In genomic region chr20:56178219-56178618, GRCh38 we compare ENCODE assay signal across 28 cellular contexts.
"Had no signal": no experiment of that assay in that cellular context is flagged by ENCODE, and none has a peak within 500 bp of the region (broad histone marks: within the 10 kb centered on the region; RNA-seq: fewer than 3 reads in every experiment).

No MANE protein-coding gene starts in this region.

- H3K4me3 ChIP-seq: ascending aorta, cardiac muscle cell had no signal

- H3K4me1 ChIP-seq: ascending aorta had no signal

- DNase-seq: activated B cell treated with CpG ODN at 0.5 μM for 24 hours; activated CD4-positive, alpha-beta memory T cell treated with anti-CD3 and anti-CD28 coated beads, Interleukin-2, amount 10 ng/mL, durations not matched to agents 7 days and 5 days; activated CD4-positive, alpha-beta T cell treated with anti-CD3 and anti-CD28 coated beads for 4 hours; activated CD4-positive, alpha-beta T cell treated with anti-CD3 and anti-CD28 coated beads, Interleukin-2, amount 10 ng/mL, durations not matched to agents 24 days and 14 days; activated CD4-positive, alpha-beta T cell treated with anti-CD3 and anti-CD28 coated beads, Interleukin-2, amount 50 U/mL, for 1 hour; activated CD4-positive, alpha-beta T cell treated with anti-CD3 and anti-CD28 coated beads, Interleukin-2, amount 50 U/mL, for 48 hours; activated CD4-positive, CD25-positive, alpha-beta regulatory T cell treated with anti-CD3 and anti-CD28 coated beads, Interleukin-2, amount 50 U/mL, for 72 hours; activated CD8-positive, alpha-beta memory T cell treated with anti-CD3 and anti-CD28 coated beads for 24 hours; activated CD8-positive, alpha-beta memory T cell treated with anti-CD3 and anti-CD28 coated beads, Interleukin-2, amount 10 ng/mL, durations not matched to agents 7 days and 5 days; activated CD8-positive, alpha-beta memory T cell treated with anti-CD3 and anti-CD28 coated beads, Interleukin-2, amount 50 U/mL, for 48 hours; activated CD8-positive, alpha-beta T cell treated with anti-CD3 and anti-CD28 coated beads, Interleukin-2, amount 10 ng/mL, durations not matched to agents 7 days and 5 days; activated effector memory CD4-positive, alpha-beta T cell treated with Interleukin-2 at 50 U/mL for 16 hours; activated gamma-delta T cell; activated naive CD4-positive, alpha-beta T cell treated with anti-CD3 and anti-CD28 coated beads, Interleukin-2, amount 10 ng/mL, durations not matched to agents 7 days and 5 days; activated naive CD4-positive, alpha-beta T cell treated with Interleukin-2 at 50 U/mL for 16 hours; activated naive CD8-positive, alpha-beta T cell treated with anti-CD3 and anti-CD28 coated beads, Interleukin-2, amount 10 ng/mL, durations not matched to agents 7 days and 5 days; activated naive CD8-positive, alpha-beta T cell treated with anti-CD3 and anti-CD28 coated beads, Interleukin-2, amount 50 U/mL, for 24 hours; activated T-cell treated with anti-CD3 and anti-CD28 coated beads, Interleukin-2, amount 50 U/mL, for 24 hours; activated T-cell treated with anti-CD3 and anti-CD28 coated beads, Interleukin-2, amount 50 U/mL, for 48 hours; amygdala; anterior cingulate cortex; caudate nucleus; SW 1271; T-helper 1 cell; T1000 had no signal

- H3K36me3 ChIP-seq: ascending aorta, cardiac muscle cell had no signal

- H3K27me3 ChIP-seq: ascending aorta, cardiac muscle cell had no signal

- H3K27ac ChIP-seq: ascending aorta, cardiac muscle cell, VCaP had no signal
